ENCODE assay signal across 8 cellular contexts in genomic region chr6:36985963-36986703, GRCh38. TPM values are rescaled to one million over a fixed set of nuclear protein-coding genes. Genes with fewer than 3 reads are reported as not detected.
DNase-seq lines count a peak whose midpoint lies in the region; ATAC-seq, FAIRE-seq and TF ChIP-seq lines count a peak whose summit lies in the region.

Gene MTCH1, minus strand, starts transcription at chr6:36986196. Its CDS starts 23 bp downstream, at chr6:36986173.

- H3K27ac ChIP-seq in spleen = peak within 1 kb of the TSS; percentile 90 to 98 (median 96)

- no peak for FAIRE-seq in bronchial epithelial cell (lab: Jason Lieb, UNC)

- peak within 1 kb of the TSS; percentile 95 for H3K27ac Mint-ChIP-seq in WTC11

- H3K9me3 ChIP-seq in spleen = no peaks in the 10 kb centered on the region

- 0 to 1% (median 1%) methylated on average over 34 to 90 of the region's 90 CpGs for WGBS in spleen, 5 donors

- H3K4me3 ChIP-seq in bronchial epithelial cell (ENCODE audit: low read depth, low read length) (peak within 1 kb of the TSS; percentile 83), spleen (peak within 1 kb of the TSS; percentile 97 to 99 (median 98))

- peaks cover 30 to 60% (median 50%) of the 10 kb centered on the region in 6 donors for H3K4me1 ChIP-seq in spleen

- in situ Hi-C loops in ACHN (cut with HindIII; ENCODE audit: low pct_ligation_motif_present, low pct_unique_long_range_greater_than_20kb, low sequenced_read_pairs) = no loop called here

- ATAC-seq in GM18868 (IDR thresholded peaks at IDR 0.05; ENCODE audit: unreplicated experiment) (peak; percentile 79), HG03103 (IDR thresholded peaks at IDR 0.05; ENCODE audit: low read depth, unreplicated experiment) (peak; percentile 64), WTC11 (peak; percentile 78)

- no peaks in the 10 kb centered on the region for H3K36me3 Mint-ChIP-seq in WTC11

- H3K4me1 Mint-ChIP-seq in WTC11 = peaks cover 20% of the 10 kb centered on the region

- intact Hi-C loops in spleen (cut with DNase I; ENCODE audit: low total_unique reads) = no loop called here

- TF ChIP-seq CTCF in WTC11 (IDR thresholded peaks at IDR 0.05) = no peak
- TF ChIP-seq CTCF in bronchial epithelial cell (IDR thresholded peaks at IDR 0.05; ENCODE audit: insufficient read depth, low read length, severe bottlenecking) = no peak
- TF ChIP-seq CTCF in spleen (IDR thresholded peaks at IDR 0.05 in 8 of 11, conservative IDR thresholded peaks at IDR 0.05 in 3 of 11) = peak in 1 of 11 experiments; percentile 5

- H3K9me3 Mint-ChIP-seq in WTC11 = 0 out of 2 replicates have a peak, but pooled peaks cover 3% of the 10 kb centered on the region

- POLR2A ChIA-PET in WTC11 (lab: Charles Lee) = interaction anchor here (0.6 to 1.2 kb wide), 9 partner anchors 10 to 272 kb away, joined by 3 to 10 read pairs (median 3); partner anchors contain the start of genes PIM1, PPIL1, TBC1D22B and TMEM217

- DNase-seq in ACHN (peak; percentile 84), NCI-H2196 (lab: John Stamatoyannopoulos, UW; ENCODE audit: unreplicated experiment) (peak; percentile 92), WTC11 (ENCODE audit: low spot score) (peak; percentile 80), bronchial epithelial cell (ENCODE audit: low read depth) (peak; percentile 57), inferior parietal cortex (ENCODE audit: extremely low spot score) (peak; percentile 91), spleen (peak; percentile 96)

- peak within 1 kb of the TSS; percentile 98 for H3K4me3 Mint-ChIP-seq in WTC11

- peaks cover 2% of the 10 kb centered on the region for H3K36me3 ChIP-seq in bronchial epithelial cell (ENCODE audit: control insufficient read depth, insufficient read depth, low read length)
- peaks cover 0 to 17% (median 3%) of the 10 kb centered on the region in 6 donors for H3K36me3 ChIP-seq in spleen

- CTCF ChIA-PET in WTC11 (lab: Charles Lee) = interaction anchor here (1.0 to 2.6 kb wide), 7 partner anchors 9 to 224 kb away, joined by 4 to 32 read pairs (median 7); partner anchors contain the start of gene C6orf89

- H3K27me3 ChIP-seq in bronchial epithelial cell (ENCODE audit: control insufficient read depth, insufficient read depth, low read length) (no peaks in the 10 kb centered on the region), spleen (replicated peaks in 1 of 7) (no peaks in the 10 kb centered on the region)

- H3K27me3 Mint-ChIP-seq in WTC11 (ENCODE audit: low read depth) = no peaks in the 10 kb centered on the region

- TF ChIP-seq POLR2A in spleen (IDR thresholded peaks at IDR 0.05) = peak in 2 of 3 donors; percentile 82 to 85

TF ChIP-seq in WTC11, 78 proteins besides CTCF, POLR2A, EP300 and RAD21 (continues in another document):
- TF ChIP-seq ZNF317 (CRISPR knock-in tag; IDR thresholded peaks at IDR 0.05; ENCODE audit: borderline replicate concordance, low read depth) = no peak
- peak; percentile 99 for TF ChIP-seq SP1 (CRISPR knock-in tag; conservative IDR thresholded peaks at IDR 0.05)
- TF ChIP-seq ZNF512 (CRISPR knock-in tag; IDR thresholded peaks at IDR 0.05; ENCODE audit: borderline replicate concordance) = no peak
- no peak for TF ChIP-seq ZNF396 (CRISPR knock-in tag; IDR thresholded peaks at IDR 0.05; ENCODE audit: borderline replicate concordance)
- TF ChIP-seq FOXK1 (CRISPR knock-in tag; IDR thresholded peaks at IDR 0.05) = peak; percentile 84; the same call in 1 of the 2 replicates
- TF ChIP-seq FOXP1 (CRISPR knock-in tag; IDR thresholded peaks at IDR 0.05; ENCODE audit: borderline replicate concordance) = peak; percentile 73
- no peak for TF ChIP-seq JAZF1 (CRISPR knock-in tag; IDR thresholded peaks at IDR 0.05)
- no peak for TF ChIP-seq EMX1 (CRISPR knock-in tag; IDR thresholded peaks at IDR 0.05)
- peak; percentile 46; the same call in 1 of the 2 replicates for TF ChIP-seq MYBL2 (CRISPR knock-in tag; IDR thresholded peaks at IDR 0.05)
- TF ChIP-seq ZNF263 (CRISPR knock-in tag; IDR thresholded peaks at IDR 0.05; ENCODE audit: low read depth) = peak; percentile 41; the same call in 1 of the 2 replicates
- TF ChIP-seq GABPB1 (CRISPR knock-in tag; IDR thresholded peaks at IDR 0.05) = peak; percentile 71
- no peak for TF ChIP-seq SMAD4 (CRISPR knock-in tag; IDR thresholded peaks at IDR 0.05)
- peak; percentile 87 for TF ChIP-seq CREM (CRISPR knock-in tag; IDR thresholded peaks at IDR 0.05)
- TF ChIP-seq ATF1 (CRISPR knock-in tag; IDR thresholded peaks at IDR 0.05) = 0 out of 2 replicates have a peak, but pooled peaks have one; percentile 35
- TF ChIP-seq ZNF232 (CRISPR knock-in tag; IDR thresholded peaks at IDR 0.05) = no peak
- no peak for TF ChIP-seq NFATC4 (CRISPR knock-in tag; IDR thresholded peaks at IDR 0.05)
- TF ChIP-seq GRHL2 (CRISPR knock-in tag; IDR thresholded peaks at IDR 0.05; ENCODE audit: insufficient replicate concordance, severe bottlenecking) = no peak
- no peak for TF ChIP-seq CBFB (CRISPR knock-in tag; IDR thresholded peaks at IDR 0.05; ENCODE audit: low read depth)
- no peak for TF ChIP-seq ZSCAN18 (CRISPR knock-in tag; IDR thresholded peaks at IDR 0.05)
- TF ChIP-seq E2F4 (CRISPR knock-in tag; IDR thresholded peaks at IDR 0.05; ENCODE audit: borderline replicate concordance, low read depth) = peak; percentile 43; the same call in 1 of the 2 replicates
- 0 out of 2 replicates have a peak, but pooled peaks have one; percentile 66 for TF ChIP-seq KAT7 (CRISPR knock-in tag; IDR thresholded peaks at IDR 0.05; ENCODE audit: borderline replicate concordance)
- TF ChIP-seq ATF2 (CRISPR knock-in tag; IDR thresholded peaks at IDR 0.05; ENCODE audit: borderline replicate concordance, low read depth) = no peak
- TF ChIP-seq RORB (CRISPR knock-in tag; IDR thresholded peaks at IDR 0.05) = no peak
- TF ChIP-seq GTF2I (CRISPR knock-in tag; conservative IDR thresholded peaks at IDR 0.05) = no peak

RNA-seq across cellular contexts. Expression of gene MTCH1, which starts in this region (rescaled TPM):
- total RNA-seq in WTC11 (2021) (198 to 207 TPM (median 204 TPM) in 3 replicates), bronchial epithelial cell (138 and 156 TPM in 2 replicates), spleen (100 to 1,000 TPM; 135 to 191 (median 162) TPM)
- polyA plus RNA-seq in spleen = 100 to 1,000 TPM in 2 of 3 donors, 10 to 100 TPM in 1; 87.3 to 144 (median 134) TPM

Comparison
In these comparisons a context has a peak if more than half of its experiments do, and no peak if none do; other contexts are left out.
1. Peak in every context shown above with its lines: DNase-seq, ATAC-seq, H3K4me3 ChIP-seq and H3K27ac ChIP-seq.